1 cellular context compared by ENCODE assay signal in genomic region chr3:152151216-152151874, GRCh38.
TF ChIP-seq lines count a peak whose summit lies in the region.

No MANE protein-coding gene starts in this region.

TF ChIP-seq in GM23338, 12 proteins besides CTCF, POLR2A, EP300 and RAD21 (continued from another document):
- TF ChIP-seq ZNF462 (CRISPR knock-in tag; IDR thresholded peaks at IDR 0.05) (no peak), NANOG (IDR thresholded peaks at IDR 0.05; ENCODE audit: borderline replicate concordance) (no peak), CREB1 (CRISPR knock-in tag; IDR thresholded peaks at IDR 0.05; ENCODE audit: low read depth) (no peak)
TF ChIP-seq in GM23338: peak in this region for 0.
